ENCODE assay signal across 6 cellular contexts in the genomic region with DNA sequence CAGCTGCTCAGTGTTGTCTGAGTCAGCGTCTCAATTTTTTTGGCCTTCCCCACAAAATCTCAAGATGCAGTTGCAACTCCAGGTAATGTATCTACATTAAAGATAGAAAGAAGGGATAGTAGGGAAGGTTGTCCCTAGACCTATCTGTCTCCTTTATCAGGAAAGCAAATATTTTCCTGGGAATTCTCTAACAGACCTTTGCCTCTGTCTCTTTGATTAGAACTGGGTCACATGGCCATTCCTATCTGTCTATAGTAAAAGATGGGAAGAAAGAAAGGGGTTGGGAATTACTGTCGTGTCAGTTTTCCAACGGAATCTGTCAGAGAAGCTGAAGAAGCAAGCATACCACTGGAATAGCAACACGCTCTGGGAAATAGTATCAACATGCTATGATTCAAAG.
"Had no signal": no experiment of that assay in that cellular context is flagged by ENCODE, and none has a peak within 500 bp of the region (broad histone marks: within the 10 kb centered on the region; RNA-seq: fewer than 3 reads in every experiment).

No MANE protein-coding gene starts in this region.

- H3K4me3 ChIP-seq: GM23338 had no signal

- H3K27ac Mint-ChIP-seq: GM23338, H9, IgD-negative memory B cell had no signal

- H3K9me3 Mint-ChIP-seq: GM23338, H9, IgD-negative memory B cell had no signal

- H3K27me3 Mint-ChIP-seq: IgD-negative memory B cell had no signal

- DNase-seq: H9, HCEC 1CT, KBM-7 had no signal

- H3K9ac ChIP-seq: KMS-11 had no signal

- H3K27ac ChIP-seq: KMS-11 had no signal

- ATAC-seq: GM23338 had no signal

- H3K4me3 Mint-ChIP-seq: GM23338, H9, IgD-negative memory B cell had no signal

- H3K36me3 Mint-ChIP-seq: IgD-negative memory B cell had no signal

- H3K4me1 Mint-ChIP-seq: IgD-negative memory B cell had no signal
